In genomic region chr18:36067118-36067957, GRCh38 we compare ENCODE assay signal across 8 cellular contexts. TPM values are rescaled to one million over a fixed set of nuclear protein-coding genes. Genes with fewer than 3 reads are reported as not detected.
DNase-seq lines count a peak whose midpoint lies in the region; ATAC-seq and TF ChIP-seq lines count a peak whose summit lies in the region.

TSS of gene RPRD1A (minus strand) at chr18:36067559. CDS start at chr18:36067404, 155 bp downstream.

- peaks cover 14% of the 10 kb centered on the region for H3K4me1 Mint-ChIP-seq in activated T-helper 17 cell treated with anti-CD3 and anti-CD28 coated beads, Interleukin-2, amount 50 U/mL, for 72 hours
- H3K4me1 Mint-ChIP-seq in naive thymus-derived CD8-positive, alpha-beta T cell: peaks cover 24 to 50% (median 45%) of the 10 kb centered on the region in 4 donors

- peak within 1 kb of the TSS; percentile 91 for H2AFZ ChIP-seq in fibroblast of lung (ENCODE audit: low read length)

- H3K79me2 ChIP-seq in fibroblast of lung (ENCODE audit: control insufficient read depth, insufficient read depth, low read length): peaks cover 47% of the 10 kb centered on the region

- no peaks in the 10 kb centered on the region for H3K9me3 ChIP-seq in fibroblast of lung (ENCODE audit: control insufficient read depth, insufficient read depth, low read depth, low read length)

- ATAC-seq in activated T-helper 17 cell treated with anti-CD3 and anti-CD28 coated beads, Interleukin-2, amount 50 U/mL, for 72 hours (replicated peaks): peak; percentile 94
- peak; percentile 91 to 94 for ATAC-seq in naive thymus-derived CD8-positive, alpha-beta T cell

- H3K27me3 Mint-ChIP-seq in activated T-helper 17 cell treated with anti-CD3 and anti-CD28 coated beads, Interleukin-2, amount 50 U/mL, for 72 hours: no peaks in the 10 kb centered on the region
- H3K27me3 Mint-ChIP-seq in naive thymus-derived CD8-positive, alpha-beta T cell: no peaks in the 10 kb centered on the region

- TF ChIP-seq CTCF in LNCaP clone FGC (IDR thresholded peaks at IDR 0.05; ENCODE audit: control insufficient read depth, extremely low read depth, insufficient read depth) (no peak), RWPE1 (conservative IDR thresholded peaks at IDR 0.05; ENCODE audit: low read depth) (no peak), fibroblast of lung (conservative IDR thresholded peaks at IDR 0.05 in 1 of 2, IDR thresholded peaks at IDR 0.05 in 1 of 2; ENCODE audit: low read depth in 1 of 2, low read length in 2 of 2) (no peak)

- POLR2A ChIA-PET in RWPE1 (lab: Yijun Ruan, JAX; ENCODE audit: low non-redundant PET): no interaction called here
- POLR2A ChIA-PET in naive thymus-derived CD8-positive, alpha-beta T cell (lab: Charles Lee): interaction anchor here (1.1 to 2.4 kb wide), 4 partner anchors 61 to 570 kb away, joined by 3 to 14 read pairs (median 6); partner anchors contain the start of genes INO80C, RMP24 and SLC39A6

- CTCF ChIA-PET in RWPE1 (lab: Yijun Ruan, JAX): no interaction called here

- H3K4me1 ChIP-seq in fibroblast of lung (ENCODE audit: control insufficient read depth, extremely low read depth, insufficient read depth, low read length): no peaks in the 10 kb centered on the region

- H3K27ac ChIP-seq in RWPE1: peak within 1 kb of the TSS; percentile 85
- peak within 1 kb of the TSS; percentile 97 for H3K27ac ChIP-seq in fibroblast of lung (ENCODE audit: insufficient read depth, low read length)

- H3K4me3 Mint-ChIP-seq in activated T-helper 17 cell treated with anti-CD3 and anti-CD28 coated beads, Interleukin-2, amount 50 U/mL, for 72 hours: peak within 1 kb of the TSS; percentile 92
- H3K4me3 Mint-ChIP-seq in naive thymus-derived CD8-positive, alpha-beta T cell: peak within 1 kb of the TSS; percentile 91 to 97 (median 95)

- peaks cover 4% of the 10 kb centered on the region for H3K36me3 Mint-ChIP-seq in activated T-helper 17 cell treated with anti-CD3 and anti-CD28 coated beads, Interleukin-2, amount 50 U/mL, for 72 hours (ENCODE audit: low read depth)
- peaks cover 0 to 10% (median 6%) of the 10 kb centered on the region in 3 donors for H3K36me3 Mint-ChIP-seq in naive thymus-derived CD8-positive, alpha-beta T cell

- H3K4me3 ChIP-seq in LNCaP clone FGC (ENCODE audit: low read depth, low read length) (peak within 1 kb of the TSS; percentile 98), fibroblast of lung (replicated peaks in 1 of 4; ENCODE audit: control extremely low read depth in 1 of 4, insufficient read depth in 1 of 4, low read depth in 3 of 4, low read length in 4 of 4) (peak within 1 kb of the TSS; percentile 64 to 100 (median 87))

- no peaks in the 10 kb centered on the region for H3K9me3 Mint-ChIP-seq in activated T-helper 17 cell treated with anti-CD3 and anti-CD28 coated beads, Interleukin-2, amount 50 U/mL, for 72 hours
- no peaks in the 10 kb centered on the region for H3K9me3 Mint-ChIP-seq in naive thymus-derived CD8-positive, alpha-beta T cell

- no peaks in the 10 kb centered on the region for H3K36me3 ChIP-seq in fibroblast of lung (ENCODE audit: control insufficient read depth, insufficient read depth, low read length)

- peak within 1 kb of the TSS; percentile 56 for H3K27ac Mint-ChIP-seq in activated T-helper 17 cell treated with anti-CD3 and anti-CD28 coated beads, Interleukin-2, amount 50 U/mL, for 72 hours
- peak within 1 kb of the TSS; percentile 86 to 98 (median 96) for H3K27ac Mint-ChIP-seq in naive thymus-derived CD8-positive, alpha-beta T cell

- peak within 1 kb of the TSS; percentile 96 for H3K9ac ChIP-seq in fibroblast of lung (ENCODE audit: insufficient read depth, low read length)

- no peaks in the 10 kb centered on the region for H3K27me3 ChIP-seq in fibroblast of lung (ENCODE audit: control insufficient read depth, insufficient read depth, low read length)

- DNase-seq in Daoy (ENCODE audit: low read depth) (peak; percentile 96), GOT3 (lab: John Stamatoyannopoulos, UW) (peak; percentile 78), LNCaP clone FGC (ENCODE audit: low read depth) (peak; percentile 70), RWPE1 (ENCODE audit: low spot score) (peak; percentile 89), fibroblast of lung (ENCODE audit: low read depth in 2 of 2) (peak; percentile 91 to 93)
- peak; percentile 90 to 98 (median 95) for DNase-seq in naive thymus-derived CD8-positive, alpha-beta T cell
- DNase-seq in stimulated activated naive CD4-positive, alpha-beta T cell (lab: John Stamatoyannopoulos, UW): peak; percentile 90 to 95 (median 91)

- peak within 1 kb of the TSS; percentile 98 for H3K4me2 ChIP-seq in fibroblast of lung (ENCODE audit: extremely low read depth, insufficient read depth, low read length)

- H4K20me1 ChIP-seq in fibroblast of lung (ENCODE audit: control insufficient read depth, extremely low read depth, insufficient read depth, low read length): peaks cover 2% of the 10 kb centered on the region

RNA-seq across cellular contexts. Expression of gene RPRD1A, which starts in this region (rescaled TPM):
- total RNA-seq in Daoy (2014; rRNA removed; shearing (Covaris generic)): 47.9 and 60.4 TPM in 2 replicates
- 10 to 100 TPM; 16.3 to 28.9 TPM for total RNA-seq in activated T-helper 17 cell treated with anti-CD3 and anti-CD28 coated beads, Interleukin-2, amount 50 U/mL, for 72 hours
- 38.0 and 46.2 TPM in 2 replicates for total RNA-seq in fibroblast of lung
- polyA plus RNA-seq in fibroblast of lung: 25.6 and 36.4 TPM in 2 replicates
- 22.2 and 28.9 TPM in 2 replicates for polyA plus RNA-seq in fibroblast of lung (2012)
- 6.0 and 7.3 TPM in 2 replicates for polyA minus RNA-seq in fibroblast of lung (ENCODE audit: low replicate concordance)
- 10 to 100 TPM; 49.6 to 51.3 TPM for total RNA-seq in naive thymus-derived CD8-positive, alpha-beta T cell
- polyA plus RNA-seq in naive thymus-derived CD8-positive, alpha-beta T cell: 10 to 100 TPM in 1 of 3 donors, 1 to 10 TPM in 2; 6.7 to 12.0 (median 9.4) TPM

Comparison
In these comparisons a context has a peak if more than half of its experiments do, and no peak if none do; other contexts are left out.
1. Peak in every context shown above with its lines: DNase-seq, ATAC-seq, H3K4me3 ChIP-seq and H3K27ac ChIP-seq.